Comparison of ENCODE assay signal across 1 cellular context in the genomic region with DNA sequence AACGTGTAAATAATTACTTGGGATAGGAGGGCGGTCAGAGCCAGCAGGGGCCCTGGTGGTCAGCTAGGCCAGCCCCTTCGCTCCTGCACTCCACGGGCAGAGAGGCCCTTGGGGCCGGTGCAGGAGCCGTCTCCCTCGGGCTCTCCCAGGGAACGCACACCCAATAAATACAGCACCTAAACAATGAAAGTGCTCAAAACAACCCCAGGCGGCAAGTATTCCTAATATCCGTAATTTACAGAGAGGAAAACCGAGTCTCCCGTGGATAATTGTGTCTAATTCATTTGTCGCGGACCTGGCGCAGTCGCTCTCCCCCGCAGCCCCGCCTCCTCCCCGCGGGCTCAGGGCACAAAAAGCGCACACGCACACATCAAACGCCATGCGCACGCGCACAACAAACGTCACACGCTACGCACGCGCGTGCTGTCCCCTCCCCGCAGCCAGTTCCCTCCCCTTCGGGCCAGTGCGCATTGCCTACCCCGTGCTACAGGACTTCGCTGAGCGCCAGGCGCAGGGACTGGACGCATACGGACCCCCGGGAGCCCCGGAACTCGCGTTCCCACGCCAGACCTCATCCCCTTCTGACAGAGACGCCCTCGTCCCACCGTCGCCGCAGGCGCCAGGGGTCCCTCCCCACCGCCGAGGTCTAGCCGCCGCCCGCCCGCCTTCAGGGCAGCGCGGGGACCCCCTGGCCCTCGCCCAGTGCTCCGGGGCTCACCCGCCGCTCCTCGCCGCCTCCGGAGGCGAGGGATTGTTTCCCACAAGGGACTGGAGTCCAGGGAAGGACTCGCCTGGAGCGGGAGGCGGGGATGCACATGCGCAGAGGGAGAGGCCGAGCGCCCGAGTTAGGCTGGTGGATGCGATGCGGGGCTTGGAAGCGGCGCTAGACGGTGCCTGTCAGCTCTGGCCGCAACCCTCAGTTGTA.
TF ChIP-seq lines count a peak whose summit lies in the region.

A gene (minus strand): TSS at position 324 of the 925 bp plus-strand sequence. CDS start 1,300 bp downstream, outside the sequence.

TF ChIP-seq in SK-N-SH treated with all-trans-retinoic acid at 6 μM for 48 hours, 23 proteins besides CTCF, POLR2A, EP300 and RAD21 (continued from another document):
- TF ChIP-seq ESRRG (CRISPR knock-in tag; IDR thresholded peaks at IDR 0.05): no peak
- TF ChIP-seq ZC3H10 (CRISPR knock-in tag; IDR thresholded peaks at IDR 0.05): no peak
- TF ChIP-seq, protein P1, sequence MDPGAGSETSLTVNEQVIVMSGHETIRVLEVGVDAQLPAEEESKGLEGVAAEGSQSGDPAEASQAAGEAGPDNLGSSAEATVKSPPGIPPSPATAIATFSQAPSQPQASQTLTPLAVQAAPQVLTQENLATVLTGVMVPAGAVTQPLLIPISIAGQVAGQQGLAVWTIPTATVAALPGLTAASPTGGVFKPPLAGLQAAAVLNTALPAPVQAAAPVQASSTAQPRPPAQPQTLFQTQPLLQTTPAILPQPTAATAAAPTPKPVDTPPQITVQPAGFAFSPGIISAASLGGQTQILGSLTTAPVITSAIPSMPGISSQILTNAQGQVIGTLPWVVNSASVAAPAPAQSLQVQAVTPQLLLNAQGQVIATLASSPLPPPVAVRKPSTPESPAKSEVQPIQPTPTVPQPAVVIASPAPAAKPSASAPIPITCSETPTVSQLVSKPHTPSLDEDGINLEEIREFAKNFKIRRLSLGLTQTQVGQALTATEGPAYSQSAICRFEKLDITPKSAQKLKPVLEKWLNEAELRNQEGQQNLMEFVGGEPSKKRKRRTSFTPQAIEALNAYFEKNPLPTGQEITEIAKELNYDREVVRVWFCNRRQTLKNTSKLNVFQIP (CRISPR knock-in tag; IDR thresholded peaks at IDR 0.05; ENCODE audit: borderline replicate concordance, low read depth): no peak
- no peak for TF ChIP-seq GLIS3 (CRISPR knock-in tag; IDR thresholded peaks at IDR 0.05)
- no peak for TF ChIP-seq TCF4 (CRISPR knock-in tag; IDR thresholded peaks at IDR 0.05; ENCODE audit: borderline replicate concordance)
- TF ChIP-seq RARB (CRISPR knock-in tag; IDR thresholded peaks at IDR 0.05): no peak
- TF ChIP-seq PPARA (CRISPR knock-in tag; IDR thresholded peaks at IDR 0.05; ENCODE audit: borderline replicate concordance): no peak
- no peak for TF ChIP-seq ZNF70 (CRISPR knock-in tag; IDR thresholded peaks at IDR 0.05)
